ENCODE assay signal across 11 cellular contexts in genomic region chr4:190179030-190179739, GRCh38. TPM values are rescaled to one million over a fixed set of nuclear protein-coding genes. Genes with fewer than 3 reads are reported as not detected.
A peak's percentile ranks its signal among the peaks of the same experiment; 100 is the strongest.
DNase-seq lines count a peak whose midpoint lies in the region; ATAC-seq and TF ChIP-seq lines count a peak whose summit lies in the region.
"Not testable (repeated sequence)": the region's sequence is repeated elsewhere in the genome, so short reads cannot be mapped to it uniquely, and the experiment has no call there.
"Had no signal": no experiment of that assay in that cellular context is flagged by ENCODE, and none has a peak within 500 bp of the region (broad histone marks: within the 10 kb centered on the region; RNA-seq: fewer than 3 reads in every experiment).

No MANE protein-coding gene starts in this region.

- not testable (repeated sequence) for H3K9me3 ChIP-seq in RWPE2 (ENCODE audit: severe bottlenecking); body of pancreas; lower lobe of right lung

- not testable (repeated sequence) for TF ChIP-seq POLR2A in body of pancreas (IDR thresholded peaks at IDR 0.05)

- H3K4me3 ChIP-seq in RWPE2 (ENCODE audit: severe bottlenecking); body of pancreas; lower lobe of right lung: not testable (repeated sequence)

- not testable (repeated sequence) for H3K4me1 ChIP-seq in RWPE2 (ENCODE audit: insufficient read depth, poor library complexity, severe bottlenecking); body of pancreas; lower lobe of right lung

- intact Hi-C loops in body of pancreas (cut with DNase I); lower lobe of right lung (cut with DNase I): not testable (repeated sequence)

- not testable (repeated sequence) for H3K27ac ChIP-seq in RWPE2 (ENCODE audit: poor library complexity, severe bottlenecking); body of pancreas; lower lobe of right lung

- not testable (repeated sequence) for H3K27me3 ChIP-seq in RWPE2 (ENCODE audit: insufficient read depth, poor library complexity, severe bottlenecking); body of pancreas; lower lobe of right lung (ENCODE audit: low read depth)

- not testable (repeated sequence) for TF ChIP-seq CTCF in RWPE2 (IDR thresholded peaks at IDR 0.05; ENCODE audit: poor library complexity, severe bottlenecking); body of pancreas (IDR thresholded peaks at IDR 0.05); lower lobe of right lung (IDR thresholded peaks at IDR 0.05)

- WGBS in body of pancreas, 2 donors: 15% methylated on average over 2 of the region's 2 CpGs

- H3K36me3 ChIP-seq in RWPE2 (ENCODE audit: low read depth); body of pancreas (replicated peaks in 1 of 2; ENCODE audit: insufficient read depth in 1 of 2, low read depth in 2 of 2); lower lobe of right lung: not testable (repeated sequence)

- ATAC-seq in GM18520 (IDR thresholded peaks at IDR 0.05; ENCODE audit: unreplicated experiment) (peak; percentile 44), GM21381 (IDR thresholded peaks at IDR 0.05; ENCODE audit: unreplicated experiment) (peak; percentile 64), HG02759 (IDR thresholded peaks at IDR 0.05; ENCODE audit: unreplicated experiment) (peak; percentile 54), HG03159 (IDR thresholded peaks at IDR 0.05; ENCODE audit: unreplicated experiment) (peak; percentile 57), RWPE2 (ENCODE audit: low read depth) (peak; percentile 69), body of pancreas (peak; percentile 66), lower lobe of right lung (peak; percentile 83 to 88)
- peak; percentile 68 for ATAC-seq in stimulated activated naive CD8-positive, alpha-beta T cell treated with anti-CD3 and anti-CD28 coated beads, Interleukin-15, Interleukin-2, amounts not matched to agents 100 U/mL and 50 U/mL, for 24 hours

- not testable (repeated sequence) for DNase-seq in RWPE2 (ENCODE audit: low spot score); body of pancreas; lower lobe of right lung; stimulated activated naive CD8-positive, alpha-beta T cell treated with anti-CD3 and anti-CD28 coated beads, Interleukin-15, Interleukin-2, amounts not matched to agents 100 U/mL and 50 U/mL, for 24 hours

RNA-seq across cellular contexts. Expression of gene DUX4, which starts 5.6 kb away (rescaled TPM):
- total RNA-seq in body of pancreas (not detected), lower lobe of right lung (not detected)
- total RNA-seq: astrocyte, GM23338, smooth muscle cell had no signal
